Comparison of ENCODE assay signal across 1 cellular context in the genomic region with DNA sequence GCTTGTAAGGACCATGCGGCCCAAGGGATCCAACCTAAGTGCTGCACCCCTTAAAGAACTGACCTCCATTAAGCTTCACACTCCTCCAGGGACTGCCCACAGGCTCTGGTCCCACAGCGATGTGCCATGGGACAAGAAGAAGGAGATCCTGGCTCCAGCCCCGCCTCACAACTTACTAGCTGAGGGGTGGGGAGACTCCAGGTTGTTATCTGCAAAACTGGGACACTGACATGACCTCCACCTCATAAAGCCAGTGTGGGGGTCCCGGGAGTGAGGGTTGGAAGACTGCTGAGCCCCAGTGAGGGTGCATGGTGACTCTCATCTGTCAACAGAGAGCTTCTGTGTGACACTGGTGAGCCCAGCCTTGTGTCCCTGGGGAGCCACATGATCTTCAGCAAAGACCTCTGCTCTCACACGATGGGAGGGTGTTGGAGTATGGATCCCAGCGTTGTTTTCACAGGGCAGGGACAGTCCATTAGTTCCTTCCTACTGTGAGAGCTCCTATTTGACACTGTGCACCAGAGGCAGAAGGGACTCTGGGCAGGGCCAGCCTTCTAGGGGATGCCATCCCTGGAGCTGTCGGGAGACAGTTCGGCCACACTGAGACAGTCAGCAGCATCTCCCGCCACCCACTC.
TF ChIP-seq lines count a peak whose summit lies in the region.

No MANE protein-coding gene starts in this region.

TF ChIP-seq in HepG2, 621 proteins besides CTCF, POLR2A, EP300 and RAD21:
- TF ChIP-seq KDM5B (CRISPR knock-in tag; IDR thresholded peaks at IDR 0.05; ENCODE audit: borderline replicate concordance) (no peak), MLLT10 (CRISPR knock-in tag; IDR thresholded peaks at IDR 0.05) (no peak), ZNF720 (CRISPR knock-in tag; IDR thresholded peaks at IDR 0.05) (no peak), SETDB1 (CRISPR knock-in tag; IDR thresholded peaks at IDR 0.05; ENCODE audit: borderline replicate concordance) (no peak), SIN3A (IDR thresholded peaks at IDR 0.05; ENCODE audit: borderline replicate concordance, low read depth, low read length) (no peak), ASH2L (IDR thresholded peaks at IDR 0.05; ENCODE audit: insufficient read length, low read depth, low read length) (no peak), ZNF160 (CRISPR knock-in tag; IDR thresholded peaks at IDR 0.05) (no peak)
- TF ChIP-seq, protein P1, sequence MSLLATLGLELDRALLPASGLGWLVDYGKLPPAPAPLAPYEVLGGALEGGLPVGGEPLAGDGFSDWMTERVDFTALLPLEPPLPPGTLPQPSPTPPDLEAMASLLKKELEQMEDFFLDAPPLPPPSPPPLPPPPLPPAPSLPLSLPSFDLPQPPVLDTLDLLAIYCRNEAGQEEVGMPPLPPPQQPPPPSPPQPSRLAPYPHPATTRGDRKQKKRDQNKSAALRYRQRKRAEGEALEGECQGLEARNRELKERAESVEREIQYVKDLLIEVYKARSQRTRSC (CRISPR knock-in tag; IDR thresholded peaks at IDR 0.05; ENCODE audit: low read depth), result no peak
- TF ChIP-seq, protein P2, sequence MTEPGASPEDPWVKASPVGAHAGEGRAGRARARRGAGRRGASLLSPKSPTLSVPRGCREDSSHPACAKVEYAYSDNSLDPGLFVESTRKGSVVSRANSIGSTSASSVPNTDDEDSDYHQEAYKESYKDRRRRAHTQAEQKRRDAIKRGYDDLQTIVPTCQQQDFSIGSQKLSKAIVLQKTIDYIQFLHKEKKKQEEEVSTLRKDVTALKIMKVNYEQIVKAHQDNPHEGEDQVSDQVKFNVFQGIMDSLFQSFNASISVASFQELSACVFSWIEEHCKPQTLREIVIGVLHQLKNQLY (CRISPR knock-in tag; IDR thresholded peaks at IDR 0.05), result no peak
- TF ChIP-seq, protein P3, sequence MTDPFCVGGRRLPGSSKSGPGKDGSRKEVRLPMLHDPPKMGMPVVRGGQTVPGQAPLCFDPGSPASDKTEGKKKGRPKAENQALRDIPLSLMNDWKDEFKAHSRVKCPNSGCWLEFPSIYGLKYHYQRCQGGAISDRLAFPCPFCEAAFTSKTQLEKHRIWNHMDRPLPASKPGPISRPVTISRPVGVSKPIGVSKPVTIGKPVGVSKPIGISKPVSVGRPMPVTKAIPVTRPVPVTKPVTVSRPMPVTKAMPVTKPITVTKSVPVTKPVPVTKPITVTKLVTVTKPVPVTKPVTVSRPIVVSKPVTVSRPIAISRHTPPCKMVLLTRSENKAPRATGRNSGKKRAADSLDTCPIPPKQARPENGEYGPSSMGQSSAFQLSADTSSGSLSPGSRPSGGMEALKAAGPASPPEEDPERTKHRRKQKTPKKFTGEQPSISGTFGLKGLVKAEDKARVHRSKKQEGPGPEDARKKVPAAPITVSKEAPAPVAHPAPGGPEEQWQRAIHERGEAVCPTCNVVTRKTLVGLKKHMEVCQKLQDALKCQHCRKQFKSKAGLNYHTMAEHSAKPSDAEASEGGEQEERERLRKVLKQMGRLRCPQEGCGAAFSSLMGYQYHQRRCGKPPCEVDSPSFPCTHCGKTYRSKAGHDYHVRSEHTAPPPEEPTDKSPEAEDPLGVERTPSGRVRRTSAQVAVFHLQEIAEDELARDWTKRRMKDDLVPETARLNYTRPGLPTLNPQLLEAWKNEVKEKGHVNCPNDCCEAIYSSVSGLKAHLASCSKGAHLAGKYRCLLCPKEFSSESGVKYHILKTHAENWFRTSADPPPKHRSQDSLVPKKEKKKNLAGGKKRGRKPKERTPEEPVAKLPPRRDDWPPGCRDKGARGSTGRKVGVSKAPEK (CRISPR knock-in tag; IDR thresholded peaks at IDR 0.05; ENCODE audit: borderline replicate concordance), result no peak
- TF ChIP-seq, protein P4, sequence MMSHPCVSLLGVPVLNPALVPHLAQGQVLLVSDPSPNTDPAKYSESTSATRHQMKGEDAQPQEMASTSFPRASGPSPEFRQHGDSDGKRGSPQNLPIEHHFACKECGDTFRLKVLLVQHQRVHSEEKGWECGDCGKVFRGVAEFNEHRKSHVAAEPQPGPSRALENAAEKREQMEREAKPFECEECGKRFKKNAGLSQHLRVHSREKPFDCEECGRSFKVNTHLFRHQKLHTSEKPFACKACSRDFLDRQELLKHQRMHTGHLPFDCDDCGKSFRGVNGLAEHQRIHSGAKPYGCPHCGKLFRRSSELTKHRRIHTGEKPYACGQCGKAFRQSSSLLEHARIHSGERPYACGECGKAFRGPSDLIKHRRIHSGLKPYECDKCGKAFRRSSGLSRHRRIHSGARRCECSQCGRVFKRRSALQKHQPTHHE (CRISPR knock-in tag; IDR thresholded peaks at IDR 0.05; ENCODE audit: borderline replicate concordance), result no peak
